In the genomic region with DNA sequence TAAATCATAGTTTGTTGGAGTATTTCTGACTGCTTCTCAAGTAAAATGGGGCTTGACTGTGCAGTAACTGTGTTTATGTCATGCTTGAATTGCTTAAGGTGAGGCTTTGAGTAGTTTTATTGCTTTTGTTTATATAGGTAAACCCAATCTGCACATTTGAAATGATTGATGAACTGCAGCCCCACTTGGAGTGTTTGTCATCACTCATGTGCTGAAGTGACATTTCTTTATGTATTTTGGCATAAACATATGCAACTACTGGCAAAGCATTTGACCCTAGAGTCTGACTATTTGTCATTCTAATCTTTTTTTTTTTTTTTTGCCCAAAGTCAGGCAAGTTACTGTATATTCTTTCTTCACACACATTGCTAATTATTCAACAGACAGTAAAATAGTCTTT, we compare ENCODE assay signal across 16 cellular contexts.
"Had no signal": no experiment of that assay in that cellular context is flagged by ENCODE, and none has a peak within 500 bp of the region (broad histone marks: within the 10 kb centered on the region; RNA-seq: fewer than 3 reads in every experiment).

No MANE protein-coding gene starts in this region.

- H3K4me1 ChIP-seq: ascending aorta, sigmoid colon, thyroid gland had no signal

- H3K36me3 ChIP-seq: ascending aorta, sigmoid colon, thyroid gland, WERI-Rb-1 had no signal

- H3K9me3 ChIP-seq: ascending aorta, sigmoid colon, thyroid gland had no signal

- H3K27me3 ChIP-seq: ascending aorta, sigmoid colon, thyroid gland had no signal

- H3K4me3 ChIP-seq: ascending aorta, coronary artery, lung, sigmoid colon, thyroid gland had no signal

- DNase-seq: activated CD4-positive, alpha-beta T cell treated with anti-CD3 and anti-CD28 coated beads, Interleukin-2, amount 50 U/mL, for 4 hours; activated effector memory CD4-positive, alpha-beta T cell treated with anti-CD3 and anti-CD28 coated beads, Interleukin-2, amount 50 U/mL, for 16 hours; activated naive CD4-positive, alpha-beta T cell treated with anti-CD3 and anti-CD28 coated beads, Interleukin-2, amount 50 U/mL, for 16 hours; activated T-cell treated with anti-CD3 and anti-CD28 coated beads, Interleukin-2, amount 50 U/mL, for 72 hours; erythroblast; foreskin melanocyte; hypothalamus; nucleus accumbens; posterior cingulate gyrus; sigmoid colon; stimulated activated naive CD4-positive, alpha-beta T cell; thyroid gland; WERI-Rb-1 had no signal

- H3K27ac ChIP-seq: ascending aorta, coronary artery, sigmoid colon, thyroid gland, WERI-Rb-1 had no signal
